1 cellular context compared by ENCODE assay signal in genomic region chr2:42092084-42092996, GRCh38.
TF ChIP-seq lines count a peak whose summit lies in the region.

No MANE protein-coding gene starts in this region.

TF ChIP-seq in HepG2, 621 proteins besides CTCF, POLR2A, EP300 and RAD21 (continued from another document):
- TF ChIP-seq KIAA2018 (CRISPR knock-in tag; IDR thresholded peaks at IDR 0.05; ENCODE audit: borderline replicate concordance) (no peak), ZNF101 (CRISPR knock-in tag; IDR thresholded peaks at IDR 0.05; ENCODE audit: borderline replicate concordance, low read depth) (no peak), NONO (IDR thresholded peaks at IDR 0.05) (no peak), NONO (CRISPR knock-in tag; conservative IDR thresholded peaks at IDR 0.05) (peak; percentile 67; the same call in 1 of the 2 replicates), NAIF1 (CRISPR knock-in tag; IDR thresholded peaks at IDR 0.05; ENCODE audit: borderline replicate concordance) (no peak), ZKSCAN8 (CRISPR knock-in tag; IDR thresholded peaks at IDR 0.05; ENCODE audit: borderline replicate concordance) (peak; percentile 91), NR2F6 (IDR thresholded peaks at IDR 0.05) (peak; percentile 46; the same call in 1 of the 2 replicates), NR2F6 (CRISPR knock-in tag; IDR thresholded peaks at IDR 0.05) (peak; percentile 79), ZNF143 (CRISPR knock-in tag; IDR thresholded peaks at IDR 0.05) (no peak), THRA (CRISPR knock-in tag; IDR thresholded peaks at IDR 0.05; ENCODE audit: borderline replicate concordance) (peak; percentile 86), MTERF4 (CRISPR knock-in tag; IDR thresholded peaks at IDR 0.05) (peak; percentile 33; the same call in 1 of the 2 replicates), RNF219 (CRISPR knock-in tag; IDR thresholded peaks at IDR 0.05) (peak; percentile 42; the same call in 1 of the 2 replicates), CREBL2 (CRISPR knock-in tag; IDR thresholded peaks at IDR 0.05; ENCODE audit: borderline replicate concordance) (no peak), ZNF33A (CRISPR knock-in tag; IDR thresholded peaks at IDR 0.05; ENCODE audit: borderline replicate concordance) (no peak), HMG20A (CRISPR knock-in tag; IDR thresholded peaks at IDR 0.05; ENCODE audit: borderline replicate concordance) (peak; percentile 94), SKI (IDR thresholded peaks at IDR 0.05; ENCODE audit: partially characterized antibody) (peak; percentile 70), TFAP4 (IDR thresholded peaks at IDR 0.05; ENCODE audit: borderline replicate concordance, low read depth) (peak; percentile 92)
